Comparison of ENCODE assay signal across 19 cellular contexts in genomic region chr13:105587786-105588185, GRCh38.
DNase-seq lines count a peak whose midpoint lies in the region; ATAC-seq, FAIRE-seq and TF ChIP-seq lines count a peak whose summit lies in the region.
"Had no signal": no experiment of that assay in that cellular context is flagged by ENCODE, and none has a peak within 500 bp of the region (broad histone marks: within the 10 kb centered on the region; RNA-seq: fewer than 3 reads in every experiment).

No MANE protein-coding gene starts in this region.

- H3K27ac ChIP-seq in RWPE1 (no peak overlapping the region), foreskin keratinocyte (no peak overlapping the region), trophoblast cell (ENCODE audit: low read depth, low read length) (no peak overlapping the region)

- TF ChIP-seq CTCF in RWPE1 (conservative IDR thresholded peaks at IDR 0.05; ENCODE audit: low read depth) = no peak
- TF ChIP-seq CTCF in foreskin keratinocyte (conservative IDR thresholded peaks at IDR 0.05) = no peak

- H4K8ac ChIP-seq in trophoblast cell (ENCODE audit: low read depth, low read length) = no peak overlapping the region

- no peak for TF ChIP-seq POLR2A in GM12891 (IDR thresholded peaks at IDR 0.05; ENCODE audit: low read depth, low read length)

- H3K27me3 ChIP-seq in H7 (ENCODE audit: control insufficient read depth, insufficient read depth, low read length) = no peaks in the 10 kb centered on the region
- H3K27me3 ChIP-seq in foreskin keratinocyte = no peaks in the 10 kb centered on the region
- H3K27me3 ChIP-seq in trophoblast cell (ENCODE audit: insufficient read depth, low read length) = no peaks in the 10 kb centered on the region

- H3K9me3 ChIP-seq in trophoblast cell (ENCODE audit: insufficient read depth, low read depth, low read length) = peaks cover 2% of the 10 kb centered on the region
- H3K9me3 ChIP-seq: mucosa of descending colon had no signal

- H3K9ac ChIP-seq in trophoblast cell (ENCODE audit: low read length) = no peak overlapping the region

- H3K36me3 ChIP-seq in H7 (replicated peaks; ENCODE audit: control insufficient read depth, insufficient read depth, low read length) (no peaks in the 10 kb centered on the region), trophoblast cell (ENCODE audit: control insufficient read depth in 1 of 2, insufficient read depth in 2 of 2, low read length in 2 of 2) (peaks cover 0 to 1% of the 10 kb centered on the region in 2 experiments)

- H2AFZ ChIP-seq in trophoblast cell (ENCODE audit: insufficient read depth, low read length, poor library complexity) = no peak overlapping the region

- no peak overlapping the region for H4K12ac ChIP-seq in trophoblast cell (ENCODE audit: low read depth, low read length)

- peaks cover 1% of the 10 kb centered on the region for H3K79me2 ChIP-seq in trophoblast cell (ENCODE audit: control insufficient read depth, insufficient read depth, low read length, poor library complexity)

- FAIRE-seq in GM12891 (lab: Jason Lieb, UNC) = no peak
- FAIRE-seq: endothelial cell of umbilical vein, islet of Langerhans had no signal

- H2BK5ac ChIP-seq in trophoblast cell (ENCODE audit: low read depth, low read length, poor library complexity) = no peak overlapping the region

- POLR2A ChIA-PET in RWPE1 (lab: Yijun Ruan, JAX; ENCODE audit: low non-redundant PET) = no interaction called here

- no CpG with 5 or more reads among the region's 7 CpGs for WGBS in trophoblast cell (ENCODE audit: extremely low coverage, insufficient coverage, insufficient read length)

- H3K23ac ChIP-seq in trophoblast cell (ENCODE audit: low read length) = no peak overlapping the region

- no peak overlapping the region for H2AK5ac ChIP-seq in trophoblast cell (ENCODE audit: low read length)

- CTCF ChIA-PET in RWPE1 (lab: Yijun Ruan, JAX) = interaction anchor here (0.5 kb wide), 1 partner anchor 34 kb away, joined by 3 read pairs; no protein-coding TSS in a partner anchor

- H3K14ac ChIP-seq in trophoblast cell (ENCODE audit: low read length) = no peak overlapping the region

- no peak overlapping the region for H3K18ac ChIP-seq in trophoblast cell (ENCODE audit: low read length)

- no peak overlapping the region for H3K4me2 ChIP-seq in trophoblast cell (ENCODE audit: low read length)

- no peak overlapping the region for H3K4ac ChIP-seq in trophoblast cell (ENCODE audit: low read depth, low read length)

- no peak overlapping the region for H2BK120ac ChIP-seq in trophoblast cell (ENCODE audit: insufficient read depth, low read length, poor library complexity)

- no peak overlapping the region for H4K91ac ChIP-seq in trophoblast cell (ENCODE audit: low read depth, low read length)

- H3K4me3 ChIP-seq in H7 (ENCODE audit: insufficient read depth, low read depth, low read length) (no peak overlapping the region), trophoblast cell (ENCODE audit: low read depth, low read length) (no peak overlapping the region)
- H3K4me3 ChIP-seq: mucosa of descending colon had no signal

- peaks cover 14% of the 10 kb centered on the region for H3K4me1 ChIP-seq in foreskin keratinocyte
- peaks cover 4 to 11% of the 10 kb centered on the region in 2 experiments for H3K4me1 ChIP-seq in trophoblast cell (ENCODE audit: control insufficient read depth in 1 of 2, insufficient read depth in 2 of 2, low read length in 2 of 2)

- DNase-seq in H7 = peak; percentile 7
- DNase-seq in RWPE1 (ENCODE audit: low spot score) = peak; percentile 76
- DNase-seq in foreskin keratinocyte = peak; percentile 92 to 97
- peak; percentile 5 to 29 for DNase-seq in trophoblast cell
- no peak for DNase-seq in GM12891 (ENCODE audit: insufficient read length, low spot score)
- DNase-seq in HCEC 1CT = no peak
- DNase-seq in midbrain (lab: John Stamatoyannopoulos, UW) = no peak
- no peak for DNase-seq in NCI-H524 (lab: John Stamatoyannopoulos, UW)
- DNase-seq: activated effector memory CD4-positive, alpha-beta T cell treated with Interleukin-2 at 50 U/mL for 16 hours; cortex of kidney; GOT3; mucosa of descending colon; NCI-H2107; SHP77; stimulated activated CD4-positive, alpha-beta T cell treated with anti-CD3 and anti-CD28 coated beads, Interleukin-2, amount 100 ng/mL, for 48 hours had no signal

- H3K79me1 ChIP-seq in trophoblast cell (ENCODE audit: low read length) = peaks cover 11% of the 10 kb centered on the region

- ATAC-seq in foreskin keratinocyte = peak; percentile 98
- ATAC-seq: activated CD4-positive, CD25-positive, alpha-beta regulatory T cell treated with anti-CD3 and anti-CD28 coated beads, Interleukin-2, amount 50 U/mL, for 24 hours; mucosa of descending colon; sciatic nerve had no signal

- no peak overlapping the region for H2BK12ac ChIP-seq in trophoblast cell (ENCODE audit: low read length)

TF ChIP-seq in GM12891, 5 proteins besides CTCF, POLR2A, EP300 and RAD21:
- TF ChIP-seq TAF1 (IDR thresholded peaks at IDR 0.05; ENCODE audit: low read depth, low read length) (no peak), POU2F2 (IDR thresholded peaks at IDR 0.05; ENCODE audit: low read depth, low read length) (no peak), PAX5 (IDR thresholded peaks at IDR 0.05; ENCODE audit: insufficient read depth, low read length, severe bottlenecking) (no peak), SPI1 (IDR thresholded peaks at IDR 0.05; ENCODE audit: low read depth, low read length) (no peak), POLR2AphosphoS5 (IDR thresholded peaks at IDR 0.05; ENCODE audit: low read depth, low read length) (no peak)
TF ChIP-seq in GM12891: peak in this region for 0.

Comparison
In these comparisons a context has a peak if more than half of its experiments do, and no peak if none do; other contexts are left out.
1. DNase-seq: peak in H7 (single experiment), RWPE1 (single experiment), foreskin keratinocyte (2 of 2) and trophoblast cell (2 of 2); none in GM12891 (single experiment), HCEC 1CT (single experiment), midbrain (single experiment) and NCI-H524 (0 of 2).